ENCODE assay signal across 7 cellular contexts in genomic region chr2:135742307-135742838, GRCh38. TPM values are rescaled to one million over a fixed set of nuclear protein-coding genes. Genes with fewer than 3 reads are reported as not detected.
DNase-seq lines count a peak whose midpoint lies in the region; ATAC-seq and TF ChIP-seq lines count a peak whose summit lies in the region.

No MANE protein-coding gene starts in this region.

- H3K4me3 ChIP-seq in HUES64 (ENCODE audit: low read length) (peak overlapping the region; percentile 73), SJSA1 (peak overlapping the region; percentile 80), brain microvascular endothelial cell (ENCODE audit: low read depth, low read length) (peak overlapping the region; percentile 86), iPS-20b (ENCODE audit: low read length) (peak overlapping the region; percentile 82), skin epidermis (peak overlapping the region; percentile 83 to 98 (median 87))

- WGBS in HUES64 = under 1% methylated on average over 35 of the region's 35 CpGs

- DNase-seq in GM03348 (ENCODE audit: low spot score) = peak; percentile 61
- DNase-seq in SJSA1 (ENCODE audit: low read depth in 1 of 2, low spot score in 2 of 2) = peak; percentile 44 to 69
- DNase-seq in brain microvascular endothelial cell = peak; percentile 18

- H3K36me3 ChIP-seq in HUES64 (ENCODE audit: insufficient read depth, low read length) (peaks cover 15% of the 10 kb centered on the region), SJSA1 (peaks cover 35% of the 10 kb centered on the region), brain microvascular endothelial cell (replicated peaks) (peaks cover under 1% of the 10 kb centered on the region), iPS-20b (ENCODE audit: insufficient read depth, low read depth, low read length) (peaks cover 13% of the 10 kb centered on the region; the same call in 1 of the 2 replicates)

- H3K9me3 ChIP-seq in HUES64 (ENCODE audit: insufficient read depth, low read depth, low read length) (no peaks in the 10 kb centered on the region), SJSA1 (replicated peaks) (no peaks in the 10 kb centered on the region), iPS-20b (ENCODE audit: insufficient read depth, low read depth, low read length) (no peaks in the 10 kb centered on the region)

- H3K9ac ChIP-seq in HUES64 (ENCODE audit: low read depth, low read length) = peak overlapping the region; percentile 87
- H3K9ac ChIP-seq in iPS-20b (ENCODE audit: low read depth, low read length) = peak overlapping the region; percentile 83

- H3K27me3 ChIP-seq in HUES64 (ENCODE audit: insufficient read depth, low read length) (no peaks in the 10 kb centered on the region), SJSA1 (replicated peaks) (no peaks in the 10 kb centered on the region), brain microvascular endothelial cell (replicated peaks) (no peaks in the 10 kb centered on the region), iPS-20b (ENCODE audit: insufficient read depth, low read length) (no peaks in the 10 kb centered on the region)

- in situ Hi-C loops in brain microvascular endothelial cell (cut with HindIII; ENCODE audit: low pct_ligation_motif_present, low sequenced_read_pairs) = no loop called here

- peak; percentile 22 for ATAC-seq in GM21529 (IDR thresholded peaks at IDR 0.05; ENCODE audit: unreplicated experiment)

- no peak for TF ChIP-seq CTCF in brain microvascular endothelial cell (IDR thresholded peaks at IDR 0.05; ENCODE audit: low read depth, low read length, missing control alignments)

- H3K4me1 ChIP-seq in HUES64 (ENCODE audit: insufficient read depth, low read length) (peaks cover 17% of the 10 kb centered on the region), SJSA1 (replicated peaks) (peaks cover 24% of the 10 kb centered on the region), iPS-20b (ENCODE audit: insufficient read depth, low read length) (peaks cover 3% of the 10 kb centered on the region; the same call in 1 of the 2 replicates)

- H3K27ac ChIP-seq in HUES64 (ENCODE audit: low read depth, low read length) = peak overlapping the region; percentile 93
- peak overlapping the region; percentile 93 for H3K27ac ChIP-seq in SJSA1
- H3K27ac ChIP-seq in brain microvascular endothelial cell = peak overlapping the region; percentile 84
- H3K27ac ChIP-seq in iPS-20b (ENCODE audit: low read length) = peak overlapping the region; percentile 4
- peak overlapping the region; percentile 88 to 100 (median 98) for H3K27ac ChIP-seq in skin epidermis

RNA-seq across cellular contexts. Expression of gene UBXN4, which starts 0.7 kb away (rescaled TPM):
- 51.7 TPM for polyA plus RNA-seq in HUES64 (2013, experiment 1 of 2)
- 53.6 TPM for polyA plus RNA-seq in HUES64 (2013, experiment 2 of 2)
- total RNA-seq in SJSA1 (2014; rRNA removed; shearing (Covaris generic)) = 50.1 and 76.5 TPM in 2 replicates

Comparison
In these comparisons a context has a peak if more than half of its experiments do, and no peak if none do; other contexts are left out.
1. Peak in every context shown above with its lines: DNase-seq, ATAC-seq, H3K4me3 ChIP-seq and H3K27ac ChIP-seq.
2. H3K27ac ChIP-seq: peak in every context shown above with its lines; median percentile 98 in skin epidermis; 93 in HUES64; 93 in SJSA1; 84 in brain microvascular endothelial cell; 4 in iPS-20b.